ENCODE assay signal across 9 cellular contexts in the genomic region with DNA sequence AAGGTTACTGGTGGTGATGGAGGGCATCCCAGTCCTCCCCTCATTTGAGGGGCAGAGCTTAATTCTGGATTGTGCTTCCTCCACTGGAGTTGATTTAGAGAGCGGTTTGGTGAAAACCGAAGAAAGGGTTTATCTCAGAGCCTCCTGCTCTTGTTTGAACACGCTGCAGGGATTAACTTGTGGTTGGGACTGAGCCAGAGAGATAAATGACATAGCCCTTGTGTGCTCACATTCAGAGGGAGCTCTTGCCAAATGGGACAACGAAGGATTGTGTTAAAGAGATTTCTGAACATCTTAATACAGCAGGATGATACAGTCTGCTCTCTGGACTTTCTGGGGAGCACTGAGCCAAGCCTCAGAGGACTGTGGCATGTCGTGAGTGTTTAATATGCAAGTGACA.
DNase-seq lines count a peak whose midpoint lies in the region; ATAC-seq and TF ChIP-seq lines count a peak whose summit lies in the region.
"Had no signal": no experiment of that assay in that cellular context is flagged by ENCODE, and none has a peak within 500 bp of the region (broad histone marks: within the 10 kb centered on the region; RNA-seq: fewer than 3 reads in every experiment).

No MANE protein-coding gene starts in this region.

- TF ChIP-seq CTCF in GM10266 (IDR thresholded peaks at IDR 0.05; ENCODE audit: control insufficient read depth, insufficient read depth, low read depth, missing control alignments) = no peak

- peak; percentile 6 for DNase-seq in M059J (ENCODE audit: low read depth)
- peak; percentile 60 for DNase-seq in OCI-M2 (lab: John Stamatoyannopoulos, UW; ENCODE audit: unreplicated experiment)
- peak; percentile 52 to 85 for DNase-seq in erythroblast (lab: John Stamatoyannopoulos, UW)
- DNase-seq in sciatic nerve (ENCODE audit: low spot score) = no peak
- DNase-seq in GM10266 (ENCODE audit: extremely low spot score) = no peak
- DNase-seq in posterior cingulate gyrus = no peak
- DNase-seq: activated T-cell treated with anti-CD3 and anti-CD28 coated beads for 4 hours, dermis blood vessel endothelial cell had no signal

- intact Hi-C loops in sciatic nerve (cut with DNase I) (no loop called here), posterior cingulate gyrus (cut with DNase I) (no loop called here)

- no peak for TF ChIP-seq POLR2A in erythroblast (IDR thresholded peaks at IDR 0.05; ENCODE audit: low read length)

- ATAC-seq in sciatic nerve = peak; percentile 84
- no peak for ATAC-seq in GM18867 (IDR thresholded peaks at IDR 0.05; ENCODE audit: unreplicated experiment)

Comparison
In these comparisons a context has a peak if more than half of its experiments do, and no peak if none do; other contexts are left out.
1. DNase-seq: peak in M059J (single experiment), OCI-M2 (single experiment) and erythroblast (2 of 2); none in sciatic nerve (single experiment), GM10266 (single experiment) and posterior cingulate gyrus (0 of 10).